ENCODE assay signal across 1 cellular context in genomic region chr12:65960820-65961691, GRCh38.
A peak's percentile ranks its signal among the peaks of the same experiment; 100 is the strongest.
TF ChIP-seq lines count a peak whose summit lies in the region.

No MANE protein-coding gene starts in this region.

TF ChIP-seq in HepG2, 621 proteins besides CTCF, POLR2A, EP300 and RAD21 (continued from another document and continues in another):
- TF ChIP-seq NFAT5 (CRISPR knock-in tag; IDR thresholded peaks at IDR 0.05) (no peak), AFF4 (CRISPR knock-in tag; IDR thresholded peaks at IDR 0.05) (no peak), NONO (IDR thresholded peaks at IDR 0.05) (no peak), NONO (CRISPR knock-in tag; conservative IDR thresholded peaks at IDR 0.05) (no peak), ZNF501 (CRISPR knock-in tag; IDR thresholded peaks at IDR 0.05) (0 out of 2 replicates have a peak, but pooled peaks have one; percentile 36), ZNF513 (CRISPR knock-in tag; conservative IDR thresholded peaks at IDR 0.05) (no peak), AHDC1 (CRISPR knock-in tag; IDR thresholded peaks at IDR 0.05; ENCODE audit: borderline replicate concordance) (peak; percentile 87; the same call in 1 of the 2 replicates), MXI1 (IDR thresholded peaks at IDR 0.05; ENCODE audit: borderline replicate concordance, low read depth, low read length) (peak; percentile 42; the same call in 1 of the 3 replicates), HMG20A (CRISPR knock-in tag; IDR thresholded peaks at IDR 0.05; ENCODE audit: borderline replicate concordance) (peak; percentile 78; the same call in 1 of the 2 replicates), XRCC5 (optimal IDR thresholded peaks at IDR 0.05; ENCODE audit: low read length) (peak; percentile 56), SMARCC2 (IDR thresholded peaks at IDR 0.05) (no peak), CREBL2 (CRISPR knock-in tag; IDR thresholded peaks at IDR 0.05; ENCODE audit: borderline replicate concordance) (no peak), AKAP8 (CRISPR knock-in tag; IDR thresholded peaks at IDR 0.05) (no peak), THYN1 (CRISPR knock-in tag; IDR thresholded peaks at IDR 0.05; ENCODE audit: borderline replicate concordance, low read depth) (no peak), ZNF530 (CRISPR knock-in tag; IDR thresholded peaks at IDR 0.05; ENCODE audit: low read depth) (no peak), MTF2 (CRISPR knock-in tag; IDR thresholded peaks at IDR 0.05; ENCODE audit: borderline replicate concordance) (no peak), ZHX1 (CRISPR knock-in tag; IDR thresholded peaks at IDR 0.05; ENCODE audit: low read depth) (no peak), HNRNPK (IDR thresholded peaks at IDR 0.05; ENCODE audit: low read depth, low read length, poor library complexity, severe bottlenecking) (no peak), NFYB (CRISPR knock-in tag; IDR thresholded peaks at IDR 0.05) (no peak), MTERF4 (CRISPR knock-in tag; IDR thresholded peaks at IDR 0.05) (no peak), RBM39 (IDR thresholded peaks at IDR 0.05; ENCODE audit: low read depth, low read length, poor library complexity, severe bottlenecking) (no peak), CENPT (CRISPR knock-in tag; IDR thresholded peaks at IDR 0.05; ENCODE audit: low read depth) (no peak), ZNF3 (CRISPR knock-in tag; IDR thresholded peaks at IDR 0.05) (no peak), NKX3-1 (CRISPR knock-in tag; IDR thresholded peaks at IDR 0.05) (no peak), YEATS4 (CRISPR knock-in tag; IDR thresholded peaks at IDR 0.05; ENCODE audit: borderline replicate concordance) (peak; percentile 29; the same call in 1 of the 2 replicates), ZNF24 (IDR thresholded peaks at IDR 0.05) (no peak), CHD2 (IDR thresholded peaks at IDR 0.05; ENCODE audit: low read depth, low read length) (no peak), HDAC2 (CRISPR knock-in tag; IDR thresholded peaks at IDR 0.05) (peak; percentile 87), RBAK (CRISPR knock-in tag; IDR thresholded peaks at IDR 0.05) (no peak), ZNF552 (CRISPR knock-in tag; IDR thresholded peaks at IDR 0.05; ENCODE audit: borderline replicate concordance) (no peak), NFKB2 (CRISPR knock-in tag; IDR thresholded peaks at IDR 0.05; ENCODE audit: borderline replicate concordance) (no peak), ZBTB7B (CRISPR knock-in tag; IDR thresholded peaks at IDR 0.05) (peak; percentile 58), ZNF790 (CRISPR knock-in tag; IDR thresholded peaks at IDR 0.05; ENCODE audit: borderline replicate concordance) (no peak), RARG (CRISPR knock-in tag; IDR thresholded peaks at IDR 0.05; ENCODE audit: low read depth) (no peak)
